Comparison of ENCODE assay signal across 24 cellular contexts in genomic region chr10:102306710-102307109, GRCh38.
DNase-seq lines count a peak whose midpoint lies in the region; ATAC-seq, FAIRE-seq and TF ChIP-seq lines count a peak whose summit lies in the region.
"Had no signal": no experiment of that assay in that cellular context is flagged by ENCODE, and none has a peak within 500 bp of the region (broad histone marks: within the 10 kb centered on the region; RNA-seq: fewer than 3 reads in every experiment).

No MANE protein-coding gene starts in this region.

- FAIRE-seq in GM12891 (lab: Jason Lieb, UNC): peak; percentile 73
- FAIRE-seq: A549, GM12878, GM19239 had no signal

- H3K36me3 ChIP-seq in psoas muscle (ENCODE audit: insufficient read depth in 1 of 2, low read depth in 1 of 2) (no peaks in the 10 kb centered on the region), skeletal muscle tissue (ENCODE audit: control insufficient read depth in 3 of 3, insufficient read depth in 3 of 3, low read length in 3 of 3) (no peaks in the 10 kb centered on the region)

- WGBS in psoas muscle, 3 donors: 26 to 53% (median 34%) methylated on average over 3 of the region's 3 CpGs

- intact Hi-C loops in psoas muscle (cut with DNase I): no loop called here

- DNase-seq in GM12891 (ENCODE audit: insufficient read length, low spot score) (no peak), left lobe of liver (ENCODE audit: low spot score) (no peak), psoas muscle (no peak), HuH-7.5 (ENCODE audit: low spot score) (no peak), NCI-H1092 treated with DMSO at 0.1 percent for 48 hours (lab: John Stamatoyannopoulos, UW) (no peak), cerebellum (ENCODE audit: low spot score) (no peak)
- DNase-seq: AML-193; CD4-positive, alpha-beta memory T cell; CD4-positive, CD25-positive, alpha-beta regulatory T cell; CD8-positive, alpha-beta memory T cell; COR-L47; DMS 273 treated with DMSO at 0.1 percent for 48 hours; DMS153; DMS53; DMS79; DND-41; EL; GDM1 had no signal

- no peak for TF ChIP-seq CTCF in psoas muscle (IDR thresholded peaks at IDR 0.05)

- H3K27me3 ChIP-seq in psoas muscle (ENCODE audit: insufficient read depth in 3 of 3, low read length in 2 of 3) (no peaks in the 10 kb centered on the region), skeletal muscle tissue (ENCODE audit: control insufficient read depth in 3 of 3, insufficient read depth in 3 of 3, low read length in 3 of 3) (no peaks in the 10 kb centered on the region)
- H3K27me3 ChIP-seq: BLaER1 treated with 17β-estradiol and CSF1 and Interleukin-3, amounts not matched to agents 10 nM and 100 nM had no signal

- ATAC-seq in left lobe of liver (peak; percentile 19), psoas muscle (peak in 3 of 4 donors; percentile 47 to 59 (median 56))
- ATAC-seq: A549, GM12878 had no signal

- H3K4me1 ChIP-seq in psoas muscle: peaks cover 44% of the 10 kb centered on the region
- peaks cover 20 to 41% (median 39%) of the 10 kb centered on the region in 3 donors for H3K4me1 ChIP-seq in skeletal muscle tissue (ENCODE audit: control insufficient read depth in 3 of 3, insufficient read depth in 3 of 3, low read length in 3 of 3)

- TF ChIP-seq POLR2A in GM12891 (IDR thresholded peaks at IDR 0.05; ENCODE audit: low read depth, low read length): no peak

- H3K27ac ChIP-seq in psoas muscle: peak overlapping the region; percentile 46
- peak overlapping the region; percentile 31 for H3K27ac ChIP-seq in skeletal muscle tissue (ENCODE audit: low read depth, low read length)
- H3K27ac ChIP-seq: 22Rv1; A549; BLaER1 treated with 17β-estradiol and CSF1 and Interleukin-3, amounts not matched to agents 10 nM and 100 nM had no signal

- no peaks in the 10 kb centered on the region for H3K9me3 ChIP-seq in psoas muscle
- no peaks in the 10 kb centered on the region for H3K9me3 ChIP-seq in skeletal muscle tissue (ENCODE audit: control insufficient read depth in 3 of 3, low read length in 3 of 3)
- H3K9me3 ChIP-seq: A549 had no signal

- H3K9ac ChIP-seq in skeletal muscle tissue (ENCODE audit: low read depth in 1 of 3, low read length in 3 of 3): no peak overlapping the region
- H3K9ac ChIP-seq: BLaER1 treated with 17β-estradiol and CSF1 and Interleukin-3, amounts not matched to agents 10 nM and 100 nM had no signal

- no peak overlapping the region for H3K4me3 ChIP-seq in psoas muscle
- H3K4me3 ChIP-seq in skeletal muscle tissue (ENCODE audit: low read length in 3 of 3): no peak overlapping the region
- H3K4me3 ChIP-seq: A549; BLaER1 treated with 17β-estradiol and CSF1 and Interleukin-3, amounts not matched to agents 10 nM and 100 nM; GM12878 had no signal

TF ChIP-seq in GM12891, 5 proteins besides CTCF, POLR2A, EP300 and RAD21:
- TF ChIP-seq POU2F2 (IDR thresholded peaks at IDR 0.05; ENCODE audit: low read depth, low read length): no peak
- no peak for TF ChIP-seq TAF1 (IDR thresholded peaks at IDR 0.05; ENCODE audit: low read depth, low read length)
- TF ChIP-seq PAX5 (IDR thresholded peaks at IDR 0.05; ENCODE audit: insufficient read depth, low read length, severe bottlenecking): no peak
- no peak for TF ChIP-seq POLR2AphosphoS5 (IDR thresholded peaks at IDR 0.05; ENCODE audit: low read depth, low read length)
- TF ChIP-seq SPI1 (IDR thresholded peaks at IDR 0.05; ENCODE audit: low read depth, low read length): no peak
